In the genomic region with DNA sequence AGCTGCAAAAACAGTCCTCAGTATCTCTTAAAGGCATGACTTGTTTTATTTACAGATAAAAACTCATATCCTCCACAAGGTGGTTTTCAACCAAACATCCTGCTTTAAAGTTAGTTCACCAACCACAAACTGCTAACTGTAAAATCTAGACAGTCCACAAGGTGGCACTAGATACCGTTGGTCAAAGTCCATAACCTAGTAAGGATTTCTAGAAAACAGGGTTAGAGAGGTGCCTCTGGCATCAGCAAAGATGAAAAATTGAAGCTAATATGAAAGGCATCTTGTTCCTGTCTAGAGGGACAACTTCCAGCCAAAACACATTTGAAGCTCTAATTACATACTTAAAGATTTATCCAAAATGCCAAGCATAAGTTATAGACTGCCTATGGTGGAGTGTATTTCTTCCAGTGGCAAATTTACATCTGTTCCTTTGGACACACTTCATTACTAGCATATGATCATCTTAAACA, we compare ENCODE assay signal across 8 cellular contexts. TPM values are rescaled to one million over a fixed set of nuclear protein-coding genes. Genes with fewer than 3 reads are reported as not detected.
DNase-seq lines count a peak whose midpoint lies in the region; ATAC-seq, FAIRE-seq and TF ChIP-seq lines count a peak whose summit lies in the region.

No MANE protein-coding gene starts in this region.

- intact Hi-C loops in ascending aorta (cut with DNase I), result loop anchor here (1.0 to 5.0 kb wide), 2 partner anchors 57 to 301 kb away; a partner anchor contains a TSS
- intact Hi-C loops in spleen (cut with DNase I; ENCODE audit: low total_unique reads), result loop anchor here (5.0 to 10.0 kb wide), 2 partner anchors 59 to 302 kb away; a partner anchor contains a TSS

- CTCF ChIA-PET in A549 (lab: Yijun Ruan, JAX), result interaction anchor here (0.6 to 2.0 kb wide), 17 partner anchors 10 to 542 kb away, joined by 3 to 17 read pairs (median 3); no protein-coding TSS in a partner anchor

- no peak for TF ChIP-seq EP300 in A549 (IDR thresholded peaks at IDR 0.05)

- no peak overlapping the region for H3K27ac ChIP-seq in A549
- no peak overlapping the region for H3K27ac ChIP-seq in ascending aorta
- peak overlapping the region in 1 of 8 donors; percentile 12 for H3K27ac ChIP-seq in spleen

- H3K4me1 ChIP-seq in A549 (peaks cover 3% of the 10 kb centered on the region; the same call in 1 of the 3 replicates), ascending aorta (peaks cover 0 to 2% of the 10 kb centered on the region in 2 donors), spleen (peaks cover 0 to 57% (median 31%) of the 10 kb centered on the region in 6 donors)

- WGBS in A549 (ENCODE audit: missing lambda C conversion rate), result 4% methylated on average over 1 of the region's 1 CpG
- 0% methylated on average over 1 of the region's 1 CpG for WGBS in spleen, 5 donors

- POLR2A ChIA-PET in A549 (lab: Yijun Ruan, JAX), result no interaction called here

- peak; percentile 67 to 70 for TF ChIP-seq RAD21 in A549 (conservative IDR thresholded peaks at IDR 0.05 in 1 of 2, IDR thresholded peaks at IDR 0.05 in 1 of 2)

- TF ChIP-seq CTCF in A549 (IDR thresholded peaks at IDR 0.05), result peak; percentile 73
- peak; percentile 52 for TF ChIP-seq CTCF in GM12874 (IDR thresholded peaks at IDR 0.05; ENCODE audit: insufficient read depth, low read depth, low read length)
- peak; percentile 75 to 84 (median 83) for TF ChIP-seq CTCF in ascending aorta (IDR thresholded peaks at IDR 0.05)
- peak; percentile 74 to 93 (median 87) for TF ChIP-seq CTCF in spleen (IDR thresholded peaks at IDR 0.05 in 8 of 11, conservative IDR thresholded peaks at IDR 0.05 in 3 of 11)

- ATAC-seq in A549 (peak; percentile 78 to 89), HG02623 (IDR thresholded peaks at IDR 0.05; ENCODE audit: unreplicated experiment) (peak; percentile 66)

- H3K9me3 ChIP-seq in A549 (no peaks in the 10 kb centered on the region), ascending aorta (no peaks in the 10 kb centered on the region), spleen (no peaks in the 10 kb centered on the region)

- DNase-seq in A549 (ENCODE audit: low read depth in 1 of 2, low spot score in 1 of 2) (peak; percentile 18 to 70), MV-4-11 (lab: John Stamatoyannopoulos, UW) (peak; percentile 72), SIG-M5 (lab: John Stamatoyannopoulos, UW) (peak; percentile 36), ascending aorta (ENCODE audit: low spot score in 2 of 2) (no peak), hippocampal formation (lab: John Stamatoyannopoulos, UW) (peak; percentile 12 to 64), spleen (no peak)

- TF ChIP-seq POLR2A in A549 (IDR thresholded peaks at IDR 0.05; ENCODE audit: low read length), result no peak
- TF ChIP-seq POLR2A in spleen (IDR thresholded peaks at IDR 0.05), result no peak

- H3K27me3 ChIP-seq in ascending aorta (no peaks in the 10 kb centered on the region), spleen (replicated peaks in 1 of 7) (no peaks in the 10 kb centered on the region)

- FAIRE-seq in A549 (lab: Jason Lieb, UNC), result no peak

- no peak overlapping the region for H3K4me2 ChIP-seq in A549

- H3K4me3 ChIP-seq in A549 (no peak overlapping the region), ascending aorta (no peak overlapping the region), spleen (no peak overlapping the region)

- H3K36me3 ChIP-seq in ascending aorta, result no peaks in the 10 kb centered on the region
- no peaks in the 10 kb centered on the region for H3K36me3 ChIP-seq in spleen

TF ChIP-seq in A549, 52 proteins besides CTCF, POLR2A, EP300 and RAD21:
- peak; percentile 51; the same call in 2 of the 3 replicates for TF ChIP-seq SMC3 (IDR thresholded peaks at IDR 0.05)
- TF ChIP-seq, protein P1, sequence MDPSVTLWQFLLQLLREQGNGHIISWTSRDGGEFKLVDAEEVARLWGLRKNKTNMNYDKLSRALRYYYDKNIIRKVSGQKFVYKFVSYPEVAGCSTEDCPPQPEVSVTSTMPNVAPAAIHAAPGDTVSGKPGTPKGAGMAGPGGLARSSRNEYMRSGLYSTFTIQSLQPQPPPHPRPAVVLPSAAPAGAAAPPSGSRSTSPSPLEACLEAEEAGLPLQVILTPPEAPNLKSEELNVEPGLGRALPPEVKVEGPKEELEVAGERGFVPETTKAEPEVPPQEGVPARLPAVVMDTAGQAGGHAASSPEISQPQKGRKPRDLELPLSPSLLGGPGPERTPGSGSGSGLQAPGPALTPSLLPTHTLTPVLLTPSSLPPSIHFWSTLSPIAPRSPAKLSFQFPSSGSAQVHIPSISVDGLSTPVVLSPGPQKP (IDR thresholded peaks at IDR 0.05; ENCODE audit: low read depth, low read length), result no peak

RNA-seq across cellular contexts. Expression of a gene that starts 56.0 kb away (rescaled TPM):
- polyA plus RNA-seq in A549 (2011; rRNA removed) (12.2 and 13.5 TPM in 2 replicates), A549 (2017; fragmentation: RNase III; extraction: RNeasy Plus Mini Kit Qiagen cat#74134 plus additional on column Dnase treatment) (5.7 to 6.3 TPM (median 5.7 TPM) in 3 replicates), spleen (1 to 10 TPM; 2.1 to 3.5 (median 3.0) TPM)
- polyA plus RNA-seq in A549 (2012; cell fraction: cytosol; rRNA removed), result 1.7 and 2.1 TPM in 2 replicates
- 0.90 and 1.2 TPM in 2 replicates for polyA plus RNA-seq in A549 (2012; cell fraction: nucleus; rRNA removed)
- polyA minus RNA-seq in A549 (2011; rRNA and poly(A)+ RNA removed), result 32.5 and 54.8 TPM in 2 replicates
- total RNA-seq in ascending aorta (38.0 TPM), spleen (10 to 100 TPM; 15.4 to 29.7 (median 20.3) TPM)

Comparison
In these comparisons a context has a peak if more than half of its experiments do, and no peak if none do; other contexts are left out.
1. DNase-seq: peak in A549 (2 of 2), MV-4-11 (single experiment), SIG-M5 (single experiment) and hippocampal formation (2 of 2); none in ascending aorta (0 of 2) and spleen (single experiment).
2. Peak in every context shown above with its lines, with median percentiles within 50 percentile points of each other: CTCF ChIP-seq.